ENCODE assay signal across 30 cellular contexts in the genomic region with DNA sequence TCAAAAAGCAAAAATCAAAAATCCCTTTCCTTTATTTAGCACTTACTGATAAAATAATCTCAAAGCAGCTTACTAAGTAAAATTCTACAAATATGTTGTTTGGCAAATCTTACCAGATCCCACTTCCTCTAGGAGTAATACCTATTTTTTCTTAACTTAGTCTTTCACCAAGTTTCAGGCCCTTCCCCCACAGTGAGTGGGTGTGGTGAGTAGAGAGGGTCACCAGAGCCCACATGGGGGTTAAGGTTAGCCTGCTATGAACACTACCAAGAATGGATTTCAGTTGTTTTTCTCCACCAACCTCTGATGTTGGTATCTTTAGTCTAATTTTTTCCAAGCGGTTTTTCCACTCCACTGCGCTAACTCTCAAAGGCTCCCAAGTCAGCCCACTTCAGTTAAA.
"Had no signal": no experiment of that assay in that cellular context is flagged by ENCODE, and none has a peak within 500 bp of the region (broad histone marks: within the 10 kb centered on the region; RNA-seq: fewer than 3 reads in every experiment).

No MANE protein-coding gene starts in this region.

- H3K27ac Mint-ChIP-seq: activated naive CD4-positive, alpha-beta T cell treated with anti-CD3 and anti-CD28 coated beads, Interleukin-2, amount 50 U/mL, for 24 hours; activated T-helper 1 cell treated with anti-CD3 and anti-CD28 coated beads, Interleukin-12 subunit alpha, Interleukin-12 subunit beta, Interleukin-2, Interleukin-4 antibody, amounts not matched to agents 30 ng/mL and 10 ng/mL and 1 ng/mL, durations not matched to agents 14 hours and 24 hours and 36 hours; dendritic cell treated with granulocyte-macrophage colony-stimulating factor and Interleukin-4, amounts not matched to agents 40 ng/mL and 50 ng/mL, for 4 days; endodermal cell; T-helper 1 cell treated with Interleukin-12 subunit alpha and Interleukin-12 subunit beta and Interleukin-4 antibody, amounts not matched to agents 30 μg/mL and 1 μg/mL, for 36 hours had no signal

- H3K9ac ChIP-seq: parathyroid adenoma had no signal

- H3K9me3 ChIP-seq: psoas muscle had no signal

- H3K27me3 Mint-ChIP-seq: activated naive CD4-positive, alpha-beta T cell treated with anti-CD3 and anti-CD28 coated beads, Interleukin-2, amount 50 U/mL, for 24 hours; central memory CD8-positive, alpha-beta T cell; dendritic cell treated with granulocyte-macrophage colony-stimulating factor and Interleukin-4, amounts not matched to agents 40 ng/mL and 50 ng/mL, for 4 days; naive thymus-derived CD4-positive, alpha-beta T cell had no signal

- H3K27ac ChIP-seq: parathyroid adenoma, psoas muscle, sigmoid colon, SK-N-MC, tibial artery, upper lobe of right lung had no signal

- ATAC-seq: esophagus mucosa; left cardiac atrium; naive thymus-derived CD4-positive, alpha-beta T cell; psoas muscle; upper lobe of right lung had no signal

- H3K27me3 ChIP-seq: sigmoid colon, tibial artery, upper lobe of right lung had no signal

- H3K4me1 ChIP-seq: sigmoid colon, tibial artery, upper lobe of right lung had no signal

- H3K4me3 Mint-ChIP-seq: activated naive CD4-positive, alpha-beta T cell treated with anti-CD3 and anti-CD28 coated beads, Interleukin-2, amount 50 U/mL, for 24 hours; activated T-helper 1 cell treated with anti-CD3 and anti-CD28 coated beads, Interleukin-12 subunit alpha, Interleukin-12 subunit beta, Interleukin-2, Interleukin-4 antibody, amounts not matched to agents 30 ng/mL and 10 ng/mL and 1 ng/mL, durations not matched to agents 14 hours and 24 hours and 36 hours; central memory CD8-positive, alpha-beta T cell; dendritic cell treated with granulocyte-macrophage colony-stimulating factor and Interleukin-4, amounts not matched to agents 40 ng/mL and 50 ng/mL, for 4 days; endodermal cell; neural crest cell; T-helper 1 cell treated with Interleukin-12 subunit alpha and Interleukin-12 subunit beta and Interleukin-4 antibody, amounts not matched to agents 30 μg/mL and 1 μg/mL, for 36 hours had no signal

- H2AFZ ChIP-seq: parathyroid adenoma had no signal

- H3K4me3 ChIP-seq: psoas muscle, sigmoid colon, SK-N-MC, tibial artery, upper lobe of right lung had no signal

- DNase-seq: activated gamma-delta T cell; anterior cingulate cortex; endodermal cell; foreskin fibroblast; head of caudate nucleus; hippocampal formation; left cardiac atrium; midbrain; naive thymus-derived CD4-positive, alpha-beta T cell; nucleus accumbens; psoas muscle; SIG-M5; sigmoid colon; small intestine; stimulated activated CD4-positive, alpha-beta T cell treated with anti-CD3 and anti-CD28 coated beads, Interleukin-1b, Interleukin-23, amount 100 ng/mL, for 48 hours; stimulated activated naive CD4-positive, alpha-beta T cell treated with Interleukin-2 at 50 U/mL for 16 hours; substantia nigra; SW 1271; T1000; tibial artery; upper lobe of right lung had no signal
